ENCODE assay signal across 8 cellular contexts in genomic region chr20:17968366-17969275, GRCh38. TPM values are rescaled to one million over a fixed set of nuclear protein-coding genes. Genes with fewer than 3 reads are reported as not detected.
DNase-seq lines count a peak whose midpoint lies in the region; TF ChIP-seq lines count a peak whose summit lies in the region.

A gene with protein sequence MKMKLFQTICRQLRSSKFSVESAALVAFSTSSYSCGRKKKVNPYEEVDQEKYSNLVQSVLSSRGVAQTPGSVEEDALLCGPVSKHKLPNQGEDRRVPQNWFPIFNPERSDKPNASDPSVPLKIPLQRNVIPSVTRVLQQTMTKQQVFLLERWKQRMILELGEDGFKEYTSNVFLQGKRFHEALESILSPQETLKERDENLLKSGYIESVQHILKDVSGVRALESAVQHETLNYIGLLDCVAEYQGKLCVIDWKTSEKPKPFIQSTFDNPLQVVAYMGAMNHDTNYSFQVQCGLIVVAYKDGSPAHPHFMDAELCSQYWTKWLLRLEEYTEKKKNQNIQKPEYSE (plus strand): TSS chr20:17969018. CDS start chr20:17969860, 842 bp downstream.
TSS of gene SNX5 (minus strand) at chr20:17968794. CDS start at chr20:17968425, 369 bp downstream.

- POLR2A ChIA-PET in HEK293T (lab: Yijun Ruan, JAX): interaction anchor here (0.6 to 5.5 kb wide), 8 partner anchors 10 to 395 kb away, joined by 3 to 42 read pairs (median 4); no protein-coding TSS in a partner anchor

- CTCF ChIA-PET in HEK293T (lab: Yijun Ruan, JAX): no interaction called here

- H2AFZ ChIP-seq in neuron (ENCODE audit: low read depth, low read length): peak within 1 kb of the TSS; percentile 75

- H3K9ac ChIP-seq in subcutaneous abdominal adipose tissue (ENCODE audit: low read length in 5 of 5): peak within 1 kb of the TSS; percentile 84 to 95 (median 92)

- H3K4me1 ChIP-seq in neuron (ENCODE audit: insufficient read depth, low read length) (peaks cover 51% of the 10 kb centered on the region), subcutaneous abdominal adipose tissue (ENCODE audit: control insufficient read depth in 5 of 5, insufficient read depth in 5 of 5, low read length in 5 of 5) (peaks cover 11 to 77% (median 75%) of the 10 kb centered on the region in 5 donors)

- in situ Hi-C loops in SK-MEL-5 (cut with HindIII; ENCODE audit: low pct_unique_long_range_greater_than_20kb, low sequenced_read_pairs): no loop called here

- H3K27me3 ChIP-seq in neuron (ENCODE audit: insufficient read depth, low read length) (no peaks in the 10 kb centered on the region), subcutaneous abdominal adipose tissue (ENCODE audit: control insufficient read depth in 5 of 5, insufficient read depth in 4 of 5, low read length in 5 of 5) (peaks cover 0 to 2% (median 0%) of the 10 kb centered on the region in 5 donors)

- peaks cover 3% of the 10 kb centered on the region for H3K36me3 ChIP-seq in neuron (ENCODE audit: insufficient read depth, low read length)
- H3K36me3 ChIP-seq in subcutaneous abdominal adipose tissue (ENCODE audit: control insufficient read depth in 5 of 5, insufficient read depth in 5 of 5, low read length in 5 of 5): no peaks in the 10 kb centered on the region

- H3K4me3 ChIP-seq in neuron (ENCODE audit: low read length): peak within 1 kb of the TSS; percentile 96
- H3K4me3 ChIP-seq in subcutaneous abdominal adipose tissue (ENCODE audit: low read depth in 1 of 5, low read length in 5 of 5): peak within 1 kb of the TSS; percentile 90 to 98 (median 98)

- H3K27ac ChIP-seq in subcutaneous abdominal adipose tissue (ENCODE audit: low read depth, low read length): peak within 1 kb of the TSS; percentile 97

- no peaks in the 10 kb centered on the region for H3K9me3 ChIP-seq in neuron (ENCODE audit: low read length)
- no peaks in the 10 kb centered on the region for H3K9me3 ChIP-seq in subcutaneous abdominal adipose tissue (ENCODE audit: control insufficient read depth in 5 of 5, low read length in 5 of 5)

- DNase-seq in GF-D8 (lab: John Stamatoyannopoulos, UW) (peak; percentile 95), HEK293T (ENCODE audit: extremely low spot score) (peak; percentile 93), MV-4-11 (lab: John Stamatoyannopoulos, UW) (peak; percentile 98), SK-MEL-5 (ENCODE audit: low read depth, low spot score) (peak; percentile 99), foreskin melanocyte (peak; percentile 98)
- peak; percentile 100 for DNase-seq in activated naive CD4-positive, alpha-beta T cell treated with Interleukin-2 at 50 U/mL for 16 hours

TF ChIP-seq in HEK293T, 16 proteins besides CTCF, POLR2A, EP300 and RAD21:
- no peak for TF ChIP-seq TARDBP (IDR thresholded peaks at IDR 0.05)
- TF ChIP-seq ELF4 (IDR thresholded peaks at IDR 0.05): peak; percentile 89
- TF ChIP-seq SUZ12 (IDR thresholded peaks at IDR 0.05): no peak
- TF ChIP-seq FOXA1 (IDR thresholded peaks at IDR 0.05): no peak
- TF ChIP-seq SP1 (IDR thresholded peaks at IDR 0.05): peak; percentile 55; the same call in 1 of the 2 replicates
- peak; percentile 63; the same call in 1 of the 2 replicates for TF ChIP-seq FOXM1 (IDR thresholded peaks at IDR 0.05; ENCODE audit: borderline replicate concordance)
- no peak for TF ChIP-seq ZNF384 (IDR thresholded peaks at IDR 0.05)
- peak; percentile 67 for TF ChIP-seq CTBP1 (IDR thresholded peaks at IDR 0.05; ENCODE audit: borderline replicate concordance)
- peak; percentile 38 for TF ChIP-seq PKNOX1 (IDR thresholded peaks at IDR 0.05)
- TF ChIP-seq FOXK2 (IDR thresholded peaks at IDR 0.05): no peak
- no peak for TF ChIP-seq HDGF (IDR thresholded peaks at IDR 0.05; ENCODE audit: borderline replicate concordance)
- TF ChIP-seq LEF1 (IDR thresholded peaks at IDR 0.05; ENCODE audit: borderline replicate concordance): peak; percentile 93
- no peak for TF ChIP-seq BHLHE40 (IDR thresholded peaks at IDR 0.05; ENCODE audit: borderline replicate concordance)
- peak; percentile 96 for TF ChIP-seq NFRKB (IDR thresholded peaks at IDR 0.05)
- TF ChIP-seq ARNT (IDR thresholded peaks at IDR 0.05): 0 out of 2 replicates have a peak, but pooled peaks have one; percentile 43
- TF ChIP-seq L3MBTL2 (conservative IDR thresholded peaks at IDR 0.05): peak; percentile 93

RNA-seq across cellular contexts. Expression of the first gene that starts in this region (rescaled TPM):
- 32.8 and 34.9 TPM in 2 replicates for total RNA-seq in SK-MEL-5 (2014; rRNA removed; shearing (Covaris generic))
- polyA plus RNA-seq in SK-MEL-5 (2015; cell fraction: cytosol; rRNA removed): 23.7 and 32.6 TPM in 2 replicates
- polyA plus RNA-seq in SK-MEL-5 (2015; cell fraction: nucleus; rRNA removed): 42.9 and 43.1 TPM in 2 replicates

RNA-seq across cellular contexts. Expression of gene SNX5, which starts in this region (rescaled TPM):
- 163 and 176 TPM in 2 replicates for total RNA-seq in SK-MEL-5 (2014; rRNA removed; shearing (Covaris generic))
- 119 and 153 TPM in 2 replicates for polyA plus RNA-seq in SK-MEL-5 (2015; cell fraction: cytosol; rRNA removed)
- 459 and 517 TPM in 2 replicates for polyA plus RNA-seq in SK-MEL-5 (2015; cell fraction: nucleus; rRNA removed)

Comparison
In these comparisons a context has a peak if more than half of its experiments do, and no peak if none do; other contexts are left out.
1. Peak in every context shown above with its lines: DNase-seq, H3K4me3 ChIP-seq and H3K27ac ChIP-seq.